Comparison of ENCODE assay signal across 14 cellular contexts in the genomic region with DNA sequence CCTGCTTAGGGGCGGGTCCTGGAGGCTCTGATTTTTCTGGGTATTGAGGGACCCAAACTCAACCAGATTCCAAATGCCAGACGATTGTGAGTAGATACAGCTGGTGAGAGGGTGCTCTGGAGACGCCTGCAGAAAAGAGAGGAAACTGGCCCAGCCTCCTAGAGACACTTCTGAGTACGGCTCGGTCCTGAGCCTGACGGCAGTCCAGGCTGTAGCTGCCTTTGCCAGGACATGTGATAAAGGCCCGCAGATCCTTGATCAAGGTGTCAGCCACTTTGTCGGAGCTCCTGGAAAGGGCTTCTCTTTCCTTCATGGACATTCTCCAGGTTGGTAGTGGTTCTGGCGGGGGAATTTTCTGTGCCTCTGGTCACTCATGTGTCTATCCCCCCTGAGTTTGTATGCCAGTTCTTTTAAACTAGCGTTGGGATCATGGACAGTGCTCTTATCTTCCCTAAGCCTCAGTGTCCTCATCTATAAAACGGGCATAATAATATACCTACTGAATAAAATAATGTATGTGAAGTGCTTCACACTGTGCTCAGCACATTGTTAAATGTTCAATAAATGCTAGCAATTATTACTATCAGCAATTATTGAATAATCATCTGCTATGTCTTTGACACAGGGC. TPM values are rescaled to one million over a fixed set of nuclear protein-coding genes. Genes with fewer than 3 reads are reported as not detected.
DNase-seq lines count a peak whose midpoint lies in the region; ATAC-seq and TF ChIP-seq lines count a peak whose summit lies in the region.
"Had no signal": no experiment of that assay in that cellular context is flagged by ENCODE, and none has a peak within 500 bp of the region (broad histone marks: within the 10 kb centered on the region; RNA-seq: fewer than 3 reads in every experiment).

No MANE protein-coding gene starts in this region.

- peaks cover 24% of the 10 kb centered on the region for H3K4me1 Mint-ChIP-seq in nephron progenitor cell

- CTCF ChIA-PET in A673 (lab: Charles Lee): no interaction called here

- BruUV-seq in A673 (replicated peaks; lab: Mats Ljungman, UMichigan): no TSS peak

- H3K4me3 Mint-ChIP-seq in nephron progenitor cell: peak overlapping the region; percentile 58

- no peaks in the 10 kb centered on the region for H3K4me1 ChIP-seq in ACC112 (ENCODE audit: control insufficient read depth, insufficient read depth, low read length, unreplicated experiment)
- H3K4me1 ChIP-seq in NT2/D1 (ENCODE audit: insufficient read depth, insufficient read length): no peaks in the 10 kb centered on the region
- peaks cover 11% of the 10 kb centered on the region for H3K4me1 ChIP-seq in vagina
- no peaks in the 10 kb centered on the region for H3K4me1 ChIP-seq in A673 (ENCODE audit: insufficient read depth, low read length, poor library complexity, severe bottlenecking)
- H3K4me1 ChIP-seq: SJSA1 had no signal

- H3K9ac ChIP-seq in NT2/D1 (ENCODE audit: insufficient read length, low read depth): peak overlapping the region; percentile 52

- H3K4me3 ChIP-seq in ACC112 (ENCODE audit: low read depth, low read length) (no peak overlapping the region), NT2/D1 (ENCODE audit: insufficient read length, low read depth) (peak overlapping the region; percentile 26), vagina (no peak overlapping the region), A673 (ENCODE audit: low read depth, low read length, poor library complexity, severe bottlenecking) (no peak overlapping the region)
- H3K4me3 ChIP-seq: lower lobe of right lung, SJSA1, upper lobe of left lung had no signal

- TF ChIP-seq CTCF in nephron progenitor cell (IDR thresholded peaks at IDR 0.05): no peak
- TF ChIP-seq CTCF in vagina (IDR thresholded peaks at IDR 0.05): no peak
- TF ChIP-seq CTCF in A673 (conservative IDR thresholded peaks at IDR 0.05; ENCODE audit: low read depth, low read length): no peak

- H3K27ac ChIP-seq in ACC112 (ENCODE audit: low read depth, low read length) (no peak overlapping the region), vagina (no peak overlapping the region), A673 (ENCODE audit: low read depth, low read length, poor library complexity, severe bottlenecking) (no peak overlapping the region)
- H3K27ac ChIP-seq: lower lobe of right lung, SJSA1, upper lobe of left lung had no signal

- peaks cover 6% of the 10 kb centered on the region for H3K36me3 Mint-ChIP-seq in nephron progenitor cell (ENCODE audit: low read depth)

- H3K79me2 ChIP-seq in ACC112 (ENCODE audit: control insufficient read depth, insufficient read depth, low read length, unreplicated experiment): no peaks in the 10 kb centered on the region

- DNase-seq in NT2/D1 (ENCODE audit: low read depth, low spot score) (no peak), Right ventricle myocardium superior (no peak), nephron progenitor cell (no peak), NCI-H69 (lab: John Stamatoyannopoulos, UW) (no peak), vagina (ENCODE audit: extremely low spot score in 2 of 2) (no peak), A673 (ENCODE audit: low spot score) (no peak)
- DNase-seq: lower lobe of right lung, NCI-H510A, upper lobe of left lung had no signal

- H3K27ac Mint-ChIP-seq in nephron progenitor cell: no peak overlapping the region
- H3K27ac Mint-ChIP-seq: activated T-helper 17 cell treated with anti-CD3 and anti-CD28 coated beads, Interleukin-2, amount 50 U/mL, for 72 hours had no signal

- intact Hi-C loops in Right ventricle myocardium superior (cut with DNase I) (no loop called here), vagina (cut with DNase I) (no loop called here), A673 (cut with micrococcal nuclease; ENCODE audit: unreplicated experiment) (no loop called here)

- peak overlapping the region; percentile 14 for H2AFZ ChIP-seq in ACC112 (ENCODE audit: low read length, unreplicated experiment)

- peak; percentile 59 for ATAC-seq in Right ventricle myocardium superior (ENCODE audit: poor library complexity)
- no peak for ATAC-seq in HG03354 (IDR thresholded peaks at IDR 0.05; ENCODE audit: poor library complexity, severe bottlenecking, unreplicated experiment)
- ATAC-seq: activated CD4-positive, CD25-positive, alpha-beta regulatory T cell treated with anti-CD3 and anti-CD28 coated beads, Interleukin-2, amount 50 U/mL, for 24 hours; activated T-helper 17 cell treated with anti-CD3 and anti-CD28 coated beads, Interleukin-2, amount 50 U/mL, for 72 hours had no signal

- no peaks in the 10 kb centered on the region for H3K36me3 ChIP-seq in ACC112 (ENCODE audit: insufficient read depth, low read length)
- H3K36me3 ChIP-seq in NT2/D1 (ENCODE audit: insufficient read depth, insufficient read length, low read length): no peaks in the 10 kb centered on the region
- no peaks in the 10 kb centered on the region for H3K36me3 ChIP-seq in vagina
- no peaks in the 10 kb centered on the region for H3K36me3 ChIP-seq in A673 (ENCODE audit: insufficient read depth, low read length, poor library complexity, severe bottlenecking)
- H3K36me3 ChIP-seq: lower lobe of right lung, SJSA1, upper lobe of left lung had no signal

- H3K27me3 Mint-ChIP-seq in nephron progenitor cell (ENCODE audit: low read depth, poor library complexity): peaks cover 51% of the 10 kb centered on the region

- no peaks in the 10 kb centered on the region for H3K9me3 ChIP-seq in NT2/D1 (ENCODE audit: insufficient read depth, low read length)
- H3K9me3 ChIP-seq in vagina: no peaks in the 10 kb centered on the region
- H3K9me3 ChIP-seq in A673 (ENCODE audit: low read depth, low read length, poor library complexity, severe bottlenecking): no peaks in the 10 kb centered on the region
- H3K9me3 ChIP-seq: lower lobe of right lung, SJSA1, upper lobe of left lung had no signal

- POLR2A ChIA-PET in A673 (lab: Charles Lee; ENCODE audit: low non-redundant PET): no interaction called here

- no peaks in the 10 kb centered on the region for H3K9me3 Mint-ChIP-seq in nephron progenitor cell
- H3K9me3 Mint-ChIP-seq: activated T-helper 17 cell treated with anti-CD3 and anti-CD28 coated beads, Interleukin-2, amount 50 U/mL, for 72 hours had no signal

- H3K27me3 ChIP-seq in ACC112 (ENCODE audit: insufficient read depth, low read length) (peaks cover 55% of the 10 kb centered on the region), NT2/D1 (ENCODE audit: insufficient read depth, insufficient read length) (peaks cover 6% of the 10 kb centered on the region), vagina (no peaks in the 10 kb centered on the region), A673 (replicated peaks; ENCODE audit: insufficient read depth, low read depth, low read length, poor library complexity) (no peaks in the 10 kb centered on the region)

- no peak for TF ChIP-seq POLR2A in vagina (IDR thresholded peaks at IDR 0.05)

RNA-seq across cellular contexts. Expression of a gene that starts 42.4 kb away (rescaled TPM):
- 33.4 TPM for total RNA-seq in Right ventricle myocardium superior
- 12.5 TPM for total RNA-seq in vagina
- 22.6 and 23.6 TPM in 2 replicates for total RNA-seq in A673 (2021)
